Comparison of ENCODE assay signal across 1 cellular context in genomic region chr6:23523771-23524170, GRCh38.
TF ChIP-seq lines count a peak whose summit lies in the region.

No MANE protein-coding gene starts in this region.

TF ChIP-seq in SK-N-SH treated with all-trans-retinoic acid at 6 μM for 48 hours, 23 proteins besides CTCF, POLR2A, EP300 and RAD21 (continued from another document):
- TF ChIP-seq TSHZ2 (CRISPR knock-in tag; IDR thresholded peaks at IDR 0.05), result peak; percentile 86
TF ChIP-seq in SK-N-SH treated with all-trans-retinoic acid at 6 μM for 48 hours: peak in this region for 2.
